ENCODE assay signal across 24 cellular contexts in genomic region chr3:38618343-38618742, GRCh38. TPM values are rescaled to one million over a fixed set of nuclear protein-coding genes. Genes with fewer than 3 reads are reported as not detected.
"Had no signal": no experiment of that assay in that cellular context is flagged by ENCODE, and none has a peak within 500 bp of the region (broad histone marks: within the 10 kb centered on the region; RNA-seq: fewer than 3 reads in every experiment).

No MANE protein-coding gene starts in this region.

- H3K4me2 ChIP-seq: KMS-11 had no signal

- H3K9me3 Mint-ChIP-seq: IgD-negative memory B cell had no signal

- H3K27me3 ChIP-seq: SJSA1 had no signal

- DNase-seq: Kasumi-1, MM.1S, NCI-H1092 treated with DMSO at 0.1 percent for 48 hours, NCI-H1436 treated with DMSO at 0.1 percent for 48 hours, NCI-H1694, NCI-H187 treated with DMSO at 0.1 percent for 48 hours, NCI-H2029 treated with DMSO at 0.1 percent for 48 hours, NCI-H2171 treated with DMSO at 0.1 percent for 48 hours, NCI-H345, NCI-H446 treated with DMSO at 0.1 percent for 48 hours, NCI-H524, NCI-H526 treated with DMSO at 0.1 percent for 48 hours, NCI-H748 treated with DMSO at 0.1 percent for 48 hours, PC-3, SIG-M5 had no signal

- ATAC-seq: K562, Panc1, PC-3 had no signal

- H3K27ac ChIP-seq: HL-60, KMS-11, RWPE1, SJSA1, SK-N-MC had no signal

- H3K27ac Mint-ChIP-seq: IgD-negative memory B cell had no signal

- H3K9me3 ChIP-seq: SJSA1 had no signal

- H3K36me3 Mint-ChIP-seq: IgD-negative memory B cell had no signal

- H3K4me3 Mint-ChIP-seq: IgD-negative memory B cell had no signal

- H3K4me3 ChIP-seq: K562, SJSA1, SK-N-MC had no signal

- H3K4me1 ChIP-seq: SJSA1 had no signal

- H3K36me3 ChIP-seq: SJSA1 had no signal

RNA-seq across cellular contexts. Expression of gene SCN5A, which starts 31.1 kb away (rescaled TPM):
- total RNA-seq: OCI-LY7, PC-3 had no signal
